Comparison of ENCODE assay signal across 19 cellular contexts in the genomic region with DNA sequence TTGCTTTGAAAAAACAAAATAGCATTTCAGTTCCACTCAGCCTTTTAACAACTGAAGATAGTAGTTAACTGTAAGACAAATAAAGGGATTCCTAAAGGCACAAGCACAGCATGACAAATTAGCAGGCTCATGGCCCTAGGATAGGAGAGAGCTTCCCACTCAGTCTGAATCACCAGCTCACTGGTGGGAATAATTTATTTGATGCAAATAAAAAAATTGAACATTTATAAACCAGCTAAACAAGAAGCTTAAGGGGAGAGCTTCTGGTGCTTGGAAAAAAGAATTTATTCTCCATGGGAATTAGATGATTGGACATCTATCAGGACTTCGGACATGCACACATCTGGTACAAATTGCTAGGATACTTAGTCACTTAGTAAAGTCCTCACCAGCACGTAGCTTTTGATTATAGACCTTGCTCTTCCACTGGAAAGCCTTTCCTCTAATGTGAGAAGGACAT.
DNase-seq lines count a peak whose midpoint lies in the region; ATAC-seq and TF ChIP-seq lines count a peak whose summit lies in the region.
"Had no signal": no experiment of that assay in that cellular context is flagged by ENCODE, and none has a peak within 500 bp of the region (broad histone marks: within the 10 kb centered on the region; RNA-seq: fewer than 3 reads in every experiment).

No MANE protein-coding gene starts in this region.

- H3K4me3 ChIP-seq in AG04449 (ENCODE audit: low read depth, low read length) = no peak overlapping the region
- no peak overlapping the region for H3K4me3 ChIP-seq in astrocyte of the spinal cord (ENCODE audit: low read depth, low read length)
- no peak overlapping the region for H3K4me3 ChIP-seq in mucosa of descending colon
- H3K4me3 ChIP-seq: ascending aorta, colonic mucosa, skin epidermis, tibial nerve had no signal

- DNase-seq in AG04449 (ENCODE audit: low read depth, low spot score) = peak; percentile 77
- DNase-seq in GM04504 (ENCODE audit: low read depth) = peak; percentile 83
- peak; percentile 35 for DNase-seq in astrocyte of the spinal cord (ENCODE audit: low read depth, low spot score)
- no peak for DNase-seq in mucosa of descending colon
- DNase-seq in LoVo (ENCODE audit: low spot score) = no peak
- no peak for DNase-seq in NCI-H524 treated with DMSO at 0.1 percent for 48 hours (lab: John Stamatoyannopoulos, UW)
- DNase-seq in activated effector memory CD4-positive, alpha-beta T cell treated with Interleukin-2 at 50 U/mL for 16 hours = no peak
- DNase-seq: activated CD4-positive, alpha-beta T cell treated with anti-CD3 and anti-CD28 coated beads for 48 hours; activated naive CD4-positive, alpha-beta T cell; Caco-2; colonic mucosa; KBM-7; NCI-H82; PC-3; posterior cingulate gyrus had no signal

- TF ChIP-seq CTCF in AG04449 (IDR thresholded peaks at IDR 0.05; ENCODE audit: insufficient read depth, low read length, missing control alignments) (no peak), astrocyte of the spinal cord (IDR thresholded peaks at IDR 0.05; ENCODE audit: low read depth, low read length) (no peak), mucosa of descending colon (IDR thresholded peaks at IDR 0.05) (no peak)

- H3K4me1 ChIP-seq in mucosa of descending colon (ENCODE audit: low read depth) = peaks cover 3% of the 10 kb centered on the region
- H3K4me1 ChIP-seq: Caco-2, colonic mucosa had no signal

- POLR2A ChIA-PET in AG04449 (lab: Yijun Ruan, JAX) = interaction anchor here (0.9 kb wide), 1 partner anchor 39 kb away, joined by 3 read pairs; no protein-coding TSS in a partner anchor

- intact Hi-C loops in mucosa of descending colon (cut with DNase I, micrococcal nuclease) = no loop called here

- ATAC-seq in mucosa of descending colon (peak; percentile 13), HG02678 (IDR thresholded peaks at IDR 0.05; ENCODE audit: unreplicated experiment) (no peak)
- ATAC-seq: PC-3 had no signal

- H3K36me3 ChIP-seq in mucosa of descending colon (ENCODE audit: low read depth) = no peaks in the 10 kb centered on the region
- H3K36me3 ChIP-seq: ascending aorta, colonic mucosa, tibial nerve had no signal

- in situ Hi-C loops in astrocyte of the spinal cord (cut with HindIII; ENCODE audit: low sequenced_read_pairs) = no loop called here

- H3K9me3 ChIP-seq in mucosa of descending colon = no peaks in the 10 kb centered on the region
- H3K9me3 ChIP-seq: ascending aorta, Caco-2, colonic mucosa, tibial nerve had no signal

- CTCF ChIA-PET in AG04449 (lab: Yijun Ruan, JAX) = no interaction called here

Comparison
In these comparisons a context has a peak if more than half of its experiments do, and no peak if none do; other contexts are left out.
1. DNase-seq: peak in AG04449 (single experiment), GM04504 (single experiment) and astrocyte of the spinal cord (single experiment); none in mucosa of descending colon (0 of 3), LoVo (single experiment), NCI-H524 treated with DMSO at 0.1 percent for 48 hours (single experiment) and activated effector memory CD4-positive, alpha-beta T cell treated with Interleukin-2 at 50 U/mL for 16 hours (single experiment).